23 cellular contexts compared by ENCODE assay signal in the genomic region with DNA sequence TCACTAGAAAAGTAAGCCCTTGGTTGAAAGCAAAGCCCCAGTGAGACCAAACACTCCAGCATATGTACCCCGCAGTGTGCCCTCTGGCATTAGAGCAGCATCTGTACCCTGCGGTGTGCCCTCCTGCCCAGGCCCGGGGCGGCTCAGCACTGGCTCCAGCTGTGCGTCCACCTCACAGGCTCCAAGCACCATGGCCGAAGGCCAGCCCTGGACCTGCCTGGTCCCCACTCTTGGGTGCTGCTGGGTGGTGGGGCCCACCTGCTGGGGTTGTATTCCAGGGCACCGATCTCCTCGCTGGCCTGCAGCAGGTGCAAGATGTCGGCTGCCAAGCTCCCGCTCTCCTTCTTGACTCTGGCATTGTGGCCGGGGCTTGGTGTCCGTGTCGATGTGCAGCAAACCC.
"Had no signal": no experiment of that assay in that cellular context is flagged by ENCODE, and none has a peak within 500 bp of the region (broad histone marks: within the 10 kb centered on the region; RNA-seq: fewer than 3 reads in every experiment).

No MANE protein-coding gene starts in this region.

- FAIRE-seq: frontal cortex had no signal

- DNase-seq: cortex of kidney; effector CD8-positive, alpha-beta T cell; hypothalamus; islet precursor cell; left ventricle myocardium inferior; mesenchymal stem cell; naive B cell; occipital lobe; stimulated activated CD4-positive, alpha-beta T cell treated with anti-CD3 and anti-CD28 coated beads, Interleukin-2, amount 100 ng/mL, for 24 hours; stimulated activated CD4-positive, alpha-beta T cell treated with anti-CD3 and anti-CD28 coated beads, Interleukin-4, amount 100 ng/mL, for 4 hours; stimulated activated naive CD4-positive, alpha-beta T cell; stomach; substantia nigra; transverse colon; uterus had no signal

- H3K4me1 ChIP-seq: heart left ventricle, left ventricle myocardium inferior, parathyroid adenoma, stomach, transverse colon, uterus had no signal

- ATAC-seq: esophagus mucosa, heart left ventricle, sciatic nerve had no signal

- H3K4me3 ChIP-seq: dorsolateral prefrontal cortex, heart left ventricle, left ventricle myocardium inferior, lung, stomach, thoracic aorta, transverse colon, uterus had no signal

- H3K27ac ChIP-seq: dorsolateral prefrontal cortex, heart left ventricle, left ventricle myocardium inferior, parathyroid adenoma, stomach, thoracic aorta, transverse colon, uterus had no signal

- H3K27me3 ChIP-seq: heart left ventricle, stomach, transverse colon, uterus had no signal

- H3K36me3 ChIP-seq: heart left ventricle, left ventricle myocardium inferior, stomach, thoracic aorta, transverse colon, uterus had no signal

- H3K9ac ChIP-seq: parathyroid adenoma had no signal

- H3K9me3 ChIP-seq: heart left ventricle, left ventricle myocardium inferior, thoracic aorta, uterus had no signal
